In genomic region chr22:25656724-25657123, GRCh38 we compare ENCODE assay signal across 11 cellular contexts.
DNase-seq lines count a peak whose midpoint lies in the region; ATAC-seq and TF ChIP-seq lines count a peak whose summit lies in the region.
"Had no signal": no experiment of that assay in that cellular context is flagged by ENCODE, and none has a peak within 500 bp of the region (broad histone marks: within the 10 kb centered on the region; RNA-seq: fewer than 3 reads in every experiment).

No MANE protein-coding gene starts in this region.

- ATAC-seq in GM19438 (IDR thresholded peaks at IDR 0.05; ENCODE audit: low read depth, unreplicated experiment) = peak; percentile 85
- ATAC-seq in HG03064 (IDR thresholded peaks at IDR 0.05; ENCODE audit: low read depth, unreplicated experiment) = peak; percentile 77
- no peak for ATAC-seq in activated T-cell treated with anti-CD3 and anti-CD28 coated beads, Interleukin-2, amount 50 U/mL, for 4 hours
- ATAC-seq: left colon had no signal

- no peak overlapping the region for H3K4me3 Mint-ChIP-seq in activated T-cell treated with anti-CD3 and anti-CD28 coated beads, Interleukin-2, amount 50 U/mL, for 4 hours

- no peak for TF ChIP-seq CTCF in GM12864 (IDR thresholded peaks at IDR 0.05; ENCODE audit: low read depth, low read length, missing control alignments)

- H3K4me1 Mint-ChIP-seq in activated T-cell treated with anti-CD3 and anti-CD28 coated beads, Interleukin-2, amount 50 U/mL, for 4 hours (ENCODE audit: low read depth) = no peaks in the 10 kb centered on the region

- no peak overlapping the region for H3K4me3 ChIP-seq in GM12864 (ENCODE audit: low read depth, low read length)
- H3K4me3 ChIP-seq: uterus had no signal

- peak; percentile 55 for DNase-seq in GM12864 (ENCODE audit: low read depth)
- peak; percentile 67 for DNase-seq in NOMO-1 treated with DMSO at 0.1 percent for 48 hours (lab: John Stamatoyannopoulos, UW; ENCODE audit: unreplicated experiment)
- no peak for DNase-seq in DMS153 (lab: John Stamatoyannopoulos, UW)
- DNase-seq in activated naive CD4-positive, alpha-beta T cell (lab: John Stamatoyannopoulos, UW) = no peak
- no peak for DNase-seq in activated T-cell treated with anti-CD3 and anti-CD28 coated beads, Interleukin-2, amount 50 U/mL, for 4 hours
- DNase-seq in DMS153 treated with DMSO at 0.1 percent for 48 hours (lab: John Stamatoyannopoulos, UW; ENCODE audit: unreplicated experiment) = no peak
- DNase-seq: left colon, NCI-H2171, uterus had no signal

- H3K36me3 Mint-ChIP-seq in activated T-cell treated with anti-CD3 and anti-CD28 coated beads, Interleukin-2, amount 50 U/mL, for 4 hours (ENCODE audit: insufficient read depth) = no peaks in the 10 kb centered on the region

- H3K27me3 Mint-ChIP-seq in activated T-cell treated with anti-CD3 and anti-CD28 coated beads, Interleukin-2, amount 50 U/mL, for 4 hours (ENCODE audit: low read depth) = no peaks in the 10 kb centered on the region

- H3K9me3 Mint-ChIP-seq in activated T-cell treated with anti-CD3 and anti-CD28 coated beads, Interleukin-2, amount 50 U/mL, for 4 hours = no peaks in the 10 kb centered on the region

Comparison
In these comparisons a context has a peak if more than half of its experiments do, and no peak if none do; other contexts are left out.
1. DNase-seq: peak in GM12864 (single experiment) and NOMO-1 treated with DMSO at 0.1 percent for 48 hours (single experiment); none in DMS153 (single experiment), activated naive CD4-positive, alpha-beta T cell (0 of 4), activated T-cell treated with anti-CD3 and anti-CD28 coated beads, Interleukin-2, amount 50 U/mL, for 4 hours (single experiment) and DMS153 treated with DMSO at 0.1 percent for 48 hours (single experiment).
2. ATAC-seq: peak in GM19438 (single experiment) and HG03064 (single experiment); none in activated T-cell treated with anti-CD3 and anti-CD28 coated beads, Interleukin-2, amount 50 U/mL, for 4 hours (0 of 2).